Comparison of ENCODE assay signal across 1 cellular context in the genomic region with DNA sequence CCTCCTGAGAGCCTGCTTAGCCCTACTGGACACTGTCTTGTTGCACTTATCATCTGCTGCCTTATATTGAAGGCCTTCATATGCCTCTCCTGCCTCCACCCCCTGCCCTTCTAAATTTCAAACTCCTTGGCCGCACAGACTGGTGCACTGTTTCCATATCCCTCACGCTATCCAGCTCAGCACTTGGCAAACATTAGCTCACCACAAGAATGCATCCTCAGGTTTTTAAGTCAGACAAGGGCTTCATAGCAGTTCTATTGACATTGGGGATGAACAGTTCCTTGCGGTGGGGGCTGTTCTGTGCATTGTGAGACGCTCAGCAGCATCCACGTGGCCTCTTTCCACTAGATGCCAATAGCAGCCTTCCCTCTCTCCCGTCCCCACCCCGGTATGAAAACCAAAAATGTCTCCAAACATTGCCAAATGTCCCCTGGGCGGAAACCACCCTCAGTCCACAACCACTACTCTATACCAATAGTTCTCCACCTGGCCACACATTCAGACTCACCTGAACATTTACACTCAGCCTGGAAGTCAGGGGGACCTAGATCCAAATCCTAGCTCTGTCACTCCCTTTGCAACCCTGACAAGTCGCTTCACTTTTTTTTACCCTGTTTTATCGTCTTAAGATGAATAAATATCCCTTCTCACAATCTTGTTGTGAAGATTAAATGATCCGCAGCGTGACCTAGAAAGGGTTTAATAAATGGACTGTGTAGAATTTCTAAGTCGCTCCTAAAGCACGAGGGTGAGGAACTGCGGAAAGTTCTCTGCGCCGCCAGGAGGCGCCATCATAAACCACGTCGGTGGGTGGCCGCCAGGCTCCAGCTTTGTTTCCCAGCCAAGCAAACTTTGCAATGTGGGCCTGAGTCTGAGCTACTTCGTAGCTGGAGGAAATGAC.
TF ChIP-seq lines count a peak whose summit lies in the region.

No MANE protein-coding gene starts in this region.

TF ChIP-seq in WTC11, 78 proteins besides CTCF, POLR2A, EP300 and RAD21 (continued from another document):
- TF ChIP-seq NR2C2 (CRISPR knock-in tag; IDR thresholded peaks at IDR 0.05), result no peak
- TF ChIP-seq SMAD3 (CRISPR knock-in tag; IDR thresholded peaks at IDR 0.05; ENCODE audit: borderline replicate concordance), result no peak
- TF ChIP-seq FOXJ3 (CRISPR knock-in tag; IDR thresholded peaks at IDR 0.05; ENCODE audit: borderline replicate concordance), result no peak
- TF ChIP-seq TEAD1 (CRISPR knock-in tag; IDR thresholded peaks at IDR 0.05), result no peak
- TF ChIP-seq, protein P1, sequence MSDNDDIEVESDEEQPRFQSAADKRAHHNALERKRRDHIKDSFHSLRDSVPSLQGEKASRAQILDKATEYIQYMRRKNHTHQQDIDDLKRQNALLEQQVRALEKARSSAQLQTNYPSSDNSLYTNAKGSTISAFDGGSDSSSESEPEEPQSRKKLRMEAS (CRISPR knock-in tag; IDR thresholded peaks at IDR 0.05), result no peak; the same call in 1 of the 2 replicates
- no peak for TF ChIP-seq JAZF1 (CRISPR knock-in tag; IDR thresholded peaks at IDR 0.05)
- TF ChIP-seq SMAD4 (CRISPR knock-in tag; IDR thresholded peaks at IDR 0.05), result no peak
TF ChIP-seq in WTC11: peak in this region for 0.
